9 cellular contexts compared by ENCODE assay signal in genomic region chr1:208086116-208086515, GRCh38.
DNase-seq lines count a peak whose midpoint lies in the region; ATAC-seq, FAIRE-seq and TF ChIP-seq lines count a peak whose summit lies in the region.
"Had no signal": no experiment of that assay in that cellular context is flagged by ENCODE, and none has a peak within 500 bp of the region (broad histone marks: within the 10 kb centered on the region; RNA-seq: fewer than 3 reads in every experiment).

No MANE protein-coding gene starts in this region.

- no peak for DNase-seq in activated naive CD4-positive, alpha-beta T cell treated with anti-CD3 and anti-CD28 coated beads, Interleukin-2, amount 50 U/mL, for 16 hours
- DNase-seq in activated naive CD8-positive, alpha-beta T cell treated with anti-CD3 and anti-CD28 coated beads, Interleukin-2, amount 10 ng/mL, durations not matched to agents 7 days and 5 days: no peak
- DNase-seq in left lung (no peak), type B pancreatic cell (ENCODE audit: extremely low spot score, unreplicated experiment) (no peak), RKO (ENCODE audit: low spot score) (no peak), GM19239 (ENCODE audit: insufficient read length, low spot score) (no peak)
- DNase-seq: NCI-H1092 treated with DMSO at 0.1 percent for 48 hours had no signal

- ATAC-seq in activated naive CD8-positive, alpha-beta T cell treated with anti-CD3 and anti-CD28 coated beads, Interleukin-2, amount 10 ng/mL, durations not matched to agents 7 days and 5 days (ENCODE audit: low read depth): peak; percentile 9
- ATAC-seq in left lung: peak; percentile 34
- ATAC-seq in HG03571 (IDR thresholded peaks at IDR 0.05; ENCODE audit: unreplicated experiment): no peak

- no peak for TF ChIP-seq CTCF in left lung (IDR thresholded peaks at IDR 0.05)
- TF ChIP-seq CTCF in type B pancreatic cell (conservative IDR thresholded peaks at IDR 0.05): no peak

- peaks cover 0 to 59% of the 10 kb centered on the region in 2 donors for H3K36me3 ChIP-seq in left lung

- intact Hi-C loops in left lung (cut with DNase I): no loop called here

- no peaks in the 10 kb centered on the region for H3K9me3 ChIP-seq in left lung

- FAIRE-seq in GM19239 (lab: Jason Lieb, UNC): no peak

- H3K27ac Mint-ChIP-seq in activated naive CD4-positive, alpha-beta T cell treated with anti-CD3 and anti-CD28 coated beads, Interleukin-2, amount 50 U/mL, for 24 hours: peak overlapping the region; percentile 86
- peak overlapping the region; percentile 92 for H3K27ac Mint-ChIP-seq in activated naive CD8-positive, alpha-beta T cell treated with anti-CD3 and anti-CD28 coated beads, Interleukin-2, amount 10 ng/mL, durations not matched to agents 7 days and 5 days
- H3K27ac Mint-ChIP-seq in type B pancreatic cell: peak overlapping the region; percentile 61

- H3K4me3 ChIP-seq in left lung: no peak overlapping the region

- peak overlapping the region; percentile 36 to 45 for H3K27ac ChIP-seq in left lung

- no peaks in the 10 kb centered on the region for H3K36me3 Mint-ChIP-seq in activated naive CD4-positive, alpha-beta T cell treated with anti-CD3 and anti-CD28 coated beads, Interleukin-2, amount 50 U/mL, for 24 hours
- H3K36me3 Mint-ChIP-seq in activated naive CD8-positive, alpha-beta T cell treated with anti-CD3 and anti-CD28 coated beads, Interleukin-2, amount 10 ng/mL, durations not matched to agents 7 days and 5 days: no peaks in the 10 kb centered on the region
- peaks cover 36% of the 10 kb centered on the region for H3K36me3 Mint-ChIP-seq in type B pancreatic cell

- peaks cover 5 to 21% of the 10 kb centered on the region in 2 donors for H3K4me1 ChIP-seq in left lung

- H3K4me1 Mint-ChIP-seq in activated naive CD4-positive, alpha-beta T cell treated with anti-CD3 and anti-CD28 coated beads, Interleukin-2, amount 50 U/mL, for 24 hours: peaks cover 29% of the 10 kb centered on the region
- peaks cover 17% of the 10 kb centered on the region for H3K4me1 Mint-ChIP-seq in activated naive CD8-positive, alpha-beta T cell treated with anti-CD3 and anti-CD28 coated beads, Interleukin-2, amount 10 ng/mL, durations not matched to agents 7 days and 5 days
- H3K4me1 Mint-ChIP-seq in type B pancreatic cell (ENCODE audit: unreplicated experiment): peaks cover 54% of the 10 kb centered on the region

- peak overlapping the region; percentile 85 for H3K4me3 Mint-ChIP-seq in activated naive CD4-positive, alpha-beta T cell treated with anti-CD3 and anti-CD28 coated beads, Interleukin-2, amount 50 U/mL, for 24 hours
- H3K4me3 Mint-ChIP-seq in activated naive CD8-positive, alpha-beta T cell treated with anti-CD3 and anti-CD28 coated beads, Interleukin-2, amount 10 ng/mL, durations not matched to agents 7 days and 5 days: peak overlapping the region; percentile 85
- H3K4me3 Mint-ChIP-seq in type B pancreatic cell: no peak overlapping the region

- POLR2A ChIA-PET in activated naive CD8-positive, alpha-beta T cell treated with anti-CD3 and anti-CD28 coated beads, Interleukin-2, amount 10 ng/mL, durations not matched to agents 7 days and 5 days (lab: Charles Lee): interaction anchor here (1.0 kb wide), 1 partner anchor 203 kb away, joined by 6 read pairs; no protein-coding TSS in a partner anchor

- H3K27me3 ChIP-seq in left lung: no peaks in the 10 kb centered on the region

- no peaks in the 10 kb centered on the region for H3K9me3 Mint-ChIP-seq in activated naive CD4-positive, alpha-beta T cell treated with anti-CD3 and anti-CD28 coated beads, Interleukin-2, amount 50 U/mL, for 24 hours
- H3K9me3 Mint-ChIP-seq in activated naive CD8-positive, alpha-beta T cell treated with anti-CD3 and anti-CD28 coated beads, Interleukin-2, amount 10 ng/mL, durations not matched to agents 7 days and 5 days: no peaks in the 10 kb centered on the region
- H3K9me3 Mint-ChIP-seq in type B pancreatic cell: no peaks in the 10 kb centered on the region

- H3K27me3 Mint-ChIP-seq in activated naive CD4-positive, alpha-beta T cell treated with anti-CD3 and anti-CD28 coated beads, Interleukin-2, amount 50 U/mL, for 24 hours: no peaks in the 10 kb centered on the region
- H3K27me3 Mint-ChIP-seq in activated naive CD8-positive, alpha-beta T cell treated with anti-CD3 and anti-CD28 coated beads, Interleukin-2, amount 10 ng/mL, durations not matched to agents 7 days and 5 days: no peaks in the 10 kb centered on the region
- H3K27me3 Mint-ChIP-seq in type B pancreatic cell: no peaks in the 10 kb centered on the region
